1 cellular context compared by ENCODE assay signal in the genomic region with DNA sequence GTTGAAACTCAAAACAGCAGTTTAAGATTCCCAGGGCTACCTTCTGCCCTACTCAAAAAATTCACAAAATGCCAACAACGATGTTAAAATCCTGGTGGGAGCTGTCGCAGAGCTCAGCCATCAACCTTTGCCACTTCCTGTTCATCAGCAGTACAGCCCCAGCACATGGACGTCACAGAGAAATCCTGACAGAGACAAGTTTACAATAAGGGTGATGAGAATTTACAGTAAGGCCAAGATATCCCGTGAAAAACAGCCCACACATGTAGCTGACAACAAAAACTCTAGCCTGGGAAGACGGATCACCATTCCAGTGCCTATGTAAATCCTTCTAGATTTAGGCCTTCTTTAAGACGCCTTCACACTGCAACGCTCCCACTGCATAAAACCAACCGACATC.
TF ChIP-seq lines count a peak whose summit lies in the region.

No MANE protein-coding gene starts in this region.

TF ChIP-seq in WTC11, 78 proteins besides CTCF, POLR2A, EP300 and RAD21 (continued from another document):
- TF ChIP-seq, protein P1, sequence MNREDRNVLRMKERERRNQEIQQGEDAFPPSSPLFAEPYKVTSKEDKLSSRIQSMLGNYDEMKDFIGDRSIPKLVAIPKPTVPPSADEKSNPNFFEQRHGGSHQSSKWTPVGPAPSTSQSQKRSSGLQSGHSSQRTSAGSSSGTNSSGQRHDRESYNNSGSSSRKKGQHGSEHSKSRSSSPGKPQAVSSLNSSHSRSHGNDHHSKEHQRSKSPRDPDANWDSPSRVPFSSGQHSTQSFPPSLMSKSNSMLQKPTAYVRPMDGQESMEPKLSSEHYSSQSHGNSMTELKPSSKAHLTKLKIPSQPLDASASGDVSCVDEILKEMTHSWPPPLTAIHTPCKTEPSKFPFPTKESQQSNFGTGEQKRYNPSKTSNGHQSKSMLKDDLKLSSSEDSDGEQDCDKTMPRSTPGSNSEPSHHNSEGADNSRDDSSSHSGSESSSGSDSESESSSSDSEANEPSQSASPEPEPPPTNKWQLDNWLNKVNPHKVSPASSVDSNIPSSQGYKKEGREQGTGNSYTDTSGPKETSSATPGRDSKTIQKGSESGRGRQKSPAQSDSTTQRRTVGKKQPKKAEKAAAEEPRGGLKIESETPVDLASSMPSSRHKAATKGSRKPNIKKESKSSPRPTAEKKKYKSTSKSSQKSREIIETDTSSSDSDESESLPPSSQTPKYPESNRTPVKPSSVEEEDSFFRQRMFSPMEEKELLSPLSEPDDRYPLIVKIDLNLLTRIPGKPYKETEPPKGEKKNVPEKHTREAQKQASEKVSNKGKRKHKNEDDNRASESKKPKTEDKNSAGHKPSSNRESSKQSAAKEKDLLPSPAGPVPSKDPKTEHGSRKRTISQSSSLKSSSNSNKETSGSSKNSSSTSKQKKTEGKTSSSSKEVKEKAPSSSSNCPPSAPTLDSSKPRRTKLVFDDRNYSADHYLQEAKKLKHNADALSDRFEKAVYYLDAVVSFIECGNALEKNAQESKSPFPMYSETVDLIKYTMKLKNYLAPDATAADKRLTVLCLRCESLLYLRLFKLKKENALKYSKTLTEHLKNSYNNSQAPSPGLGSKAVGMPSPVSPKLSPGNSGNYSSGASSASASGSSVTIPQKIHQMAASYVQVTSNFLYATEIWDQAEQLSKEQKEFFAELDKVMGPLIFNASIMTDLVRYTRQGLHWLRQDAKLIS (CRISPR knock-in tag; IDR thresholded peaks at IDR 0.05; ENCODE audit: borderline replicate concordance) = no peak
- TF ChIP-seq NFATC4 (CRISPR knock-in tag; IDR thresholded peaks at IDR 0.05) (no peak), ZNF121 (CRISPR knock-in tag; IDR thresholded peaks at IDR 0.05) (no peak)
- TF ChIP-seq, protein P2, sequence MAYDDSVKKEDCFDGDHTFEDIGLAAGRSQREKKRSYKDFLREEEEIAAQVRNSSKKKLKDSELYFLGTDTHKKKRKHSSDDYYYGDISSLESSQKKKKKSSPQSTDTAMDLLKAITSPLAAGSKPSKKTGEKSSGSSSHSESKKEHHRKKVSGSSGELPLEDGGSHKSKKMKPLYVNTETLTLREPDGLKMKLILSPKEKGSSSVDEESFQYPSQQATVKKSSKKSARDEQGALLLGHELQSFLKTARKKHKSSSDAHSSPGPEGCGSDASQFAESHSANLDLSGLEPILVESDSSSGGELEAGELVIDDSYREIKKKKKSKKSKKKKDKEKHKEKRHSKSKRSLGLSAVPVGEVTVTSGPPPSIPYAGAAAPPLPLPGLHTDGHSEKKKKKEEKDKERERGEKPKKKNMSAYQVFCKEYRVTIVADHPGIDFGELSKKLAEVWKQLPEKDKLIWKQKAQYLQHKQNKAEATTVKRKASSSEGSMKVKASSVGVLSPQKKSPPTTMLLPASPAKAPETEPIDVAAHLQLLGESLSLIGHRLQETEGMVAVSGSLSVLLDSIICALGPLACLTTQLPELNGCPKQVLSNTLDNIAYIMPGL (CRISPR knock-in tag; IDR thresholded peaks at IDR 0.05) = no peak
